ENCODE assay signal across 10 cellular contexts in genomic region chrX:94831364-94831763, GRCh38.
DNase-seq lines count a peak whose midpoint lies in the region; ATAC-seq and TF ChIP-seq lines count a peak whose summit lies in the region.
"Had no signal": no experiment of that assay in that cellular context is flagged by ENCODE, and none has a peak within 500 bp of the region (broad histone marks: within the 10 kb centered on the region; RNA-seq: fewer than 3 reads in every experiment).

No MANE protein-coding gene starts in this region.

- no peaks in the 10 kb centered on the region for H3K36me3 Mint-ChIP-seq in neural crest cell (ENCODE audit: low read depth)

- H3K9me3 Mint-ChIP-seq in neural crest cell: no peaks in the 10 kb centered on the region

- intact Hi-C loops in body of pancreas (cut with DNase I): no loop called here
- intact Hi-C loops in sciatic nerve (cut with DNase I): loop anchor here (10.0 kb wide), 1 partner anchor 697 kb away; no protein-coding TSS in a partner anchor
- intact Hi-C loops in thyroid gland (cut with DNase I): no loop called here

- H2AFZ ChIP-seq in Loucy (ENCODE audit: low read length): no peak overlapping the region

- TF ChIP-seq CTCF in Loucy (conservative IDR thresholded peaks at IDR 0.05; ENCODE audit: low read length) (peak; percentile 47), body of pancreas (IDR thresholded peaks at IDR 0.05) (peak in 6 of 7 experiments; percentile 11 to 46 (median 22)), neural crest cell (conservative IDR thresholded peaks at IDR 0.05) (peak; percentile 80), thyroid gland (IDR thresholded peaks at IDR 0.05) (peak in 3 of 6 experiments; percentile 52 to 62 (median 55))

- no peaks in the 10 kb centered on the region for H3K4me1 Mint-ChIP-seq in neural crest cell

- no peaks in the 10 kb centered on the region for H3K9me3 ChIP-seq in Loucy (ENCODE audit: insufficient read depth, low read depth, low read length)
- no peaks in the 10 kb centered on the region for H3K9me3 ChIP-seq in body of pancreas
- no peaks in the 10 kb centered on the region for H3K9me3 ChIP-seq in thyroid gland

- no peaks in the 10 kb centered on the region for H3K79me2 ChIP-seq in Loucy (ENCODE audit: insufficient read depth, low read length)

- DNase-seq in NCI-H1105 treated with DMSO at 0.1 percent for 48 hours (lab: John Stamatoyannopoulos, UW): peak; percentile 49
- no peak for DNase-seq in NCI-H1105 (lab: John Stamatoyannopoulos, UW)
- no peak for DNase-seq in body of pancreas
- DNase-seq in neural crest cell (ENCODE audit: low read depth, low spot score): no peak
- no peak for DNase-seq in sciatic nerve (ENCODE audit: low spot score)
- no peak for DNase-seq in HuH-7.5 (ENCODE audit: low spot score)
- DNase-seq in thyroid gland: no peak
- DNase-seq: stimulated activated CD4-positive, alpha-beta T cell treated with anti-CD3 and anti-CD28 coated beads, Interleukin-4, amount 100 ng/mL, for 1 hour had no signal

- no peak for ATAC-seq in body of pancreas
- no peak for ATAC-seq in sciatic nerve

- no peak overlapping the region for H3K4me2 ChIP-seq in Loucy (ENCODE audit: low read depth, low read length, poor library complexity, severe bottlenecking)

- no peak overlapping the region for H3K27ac Mint-ChIP-seq in neural crest cell (ENCODE audit: unreplicated experiment)

- no peak overlapping the region for H3K4me3 Mint-ChIP-seq in neural crest cell

- H3K4me1 ChIP-seq in Loucy (ENCODE audit: insufficient read depth, low read length, poor library complexity, severe bottlenecking): no peaks in the 10 kb centered on the region
- no peaks in the 10 kb centered on the region for H3K4me1 ChIP-seq in body of pancreas
- no peaks in the 10 kb centered on the region for H3K4me1 ChIP-seq in thyroid gland

- H4K20me1 ChIP-seq in Loucy (ENCODE audit: insufficient read depth, low read length, poor library complexity, severe bottlenecking): no peaks in the 10 kb centered on the region

- H3K36me3 ChIP-seq in Loucy (ENCODE audit: insufficient read depth, low read length): no peaks in the 10 kb centered on the region
- H3K36me3 ChIP-seq in body of pancreas (replicated peaks in 1 of 2; ENCODE audit: insufficient read depth in 1 of 2, low read depth in 2 of 2): no peaks in the 10 kb centered on the region
- H3K36me3 ChIP-seq in thyroid gland: no peaks in the 10 kb centered on the region

- H3K9me2 ChIP-seq in Loucy (replicated peaks; ENCODE audit: low read depth, low read length): no peaks in the 10 kb centered on the region

- no peaks in the 10 kb centered on the region for H3K27me3 ChIP-seq in Loucy (ENCODE audit: insufficient read depth, low read length, poor library complexity, severe bottlenecking)
- H3K27me3 ChIP-seq in body of pancreas: no peaks in the 10 kb centered on the region
- H3K27me3 ChIP-seq in thyroid gland: no peaks in the 10 kb centered on the region

- H3K4me3 ChIP-seq in Loucy (ENCODE audit: low read length, poor library complexity, severe bottlenecking): no peak overlapping the region
- no peak overlapping the region for H3K4me3 ChIP-seq in body of pancreas
- no peak overlapping the region for H3K4me3 ChIP-seq in thyroid gland (replicated peaks in 1 of 3)

- H3K27me3 Mint-ChIP-seq in neural crest cell (ENCODE audit: low read depth): no peaks in the 10 kb centered on the region

- no peaks in the 10 kb centered on the region for H3F3A ChIP-seq in Loucy (ENCODE audit: low read depth)

- H3K9ac ChIP-seq in Loucy (ENCODE audit: low read depth, low read length, poor library complexity, severe bottlenecking): no peak overlapping the region

- TF ChIP-seq POLR2A in body of pancreas (IDR thresholded peaks at IDR 0.05) (no peak), thyroid gland (IDR thresholded peaks at IDR 0.05) (no peak)

- H3K27ac ChIP-seq in body of pancreas: no peak overlapping the region
- no peak overlapping the region for H3K27ac ChIP-seq in thyroid gland
- H3K27ac ChIP-seq: HL-60 had no signal
